In genomic region chr2:48110497-48110896, GRCh38 we compare ENCODE assay signal across 8 cellular contexts.
A peak's percentile ranks its signal among the peaks of the same experiment; 100 is the strongest.
DNase-seq lines count a peak whose midpoint lies in the region; ATAC-seq and TF ChIP-seq lines count a peak whose summit lies in the region.

No MANE protein-coding gene starts in this region.

- no peaks in the 10 kb centered on the region for H3K36me3 Mint-ChIP-seq in CD8-positive, alpha-beta T cell
- H3K36me3 Mint-ChIP-seq in dendritic cell treated with granulocyte-macrophage colony-stimulating factor and Interleukin-4, amounts not matched to agents 40 ng/mL and 50 ng/mL, for 4 days (ENCODE audit: low read depth), result no peaks in the 10 kb centered on the region
- no peaks in the 10 kb centered on the region for H3K36me3 Mint-ChIP-seq in naive thymus-derived CD4-positive, alpha-beta T cell

- no peak overlapping the region for H3K9ac ChIP-seq in KMS-11

- H3K4me3 ChIP-seq in CD8-positive, alpha-beta T cell (ENCODE audit: low read depth, low read length), result no peak overlapping the region
- H3K4me3 ChIP-seq in KMS-11 (IDR thresholded peaks at IDR 0.05; ENCODE audit: insufficient read depth, low read depth, low read length), result no peak overlapping the region
- no peak overlapping the region for H3K4me3 ChIP-seq in naive thymus-derived CD4-positive, alpha-beta T cell (ENCODE audit: low read length)
- no peak overlapping the region for H3K4me3 ChIP-seq in adrenal gland

- H3K27me3 ChIP-seq in CD8-positive, alpha-beta T cell (ENCODE audit: insufficient read depth, low read length), result no peaks in the 10 kb centered on the region
- H3K27me3 ChIP-seq in KMS-11 (ENCODE audit: insufficient read depth, low read depth) (no peaks in the 10 kb centered on the region), adrenal gland (no peaks in the 10 kb centered on the region)
- H3K27me3 ChIP-seq in naive thymus-derived CD4-positive, alpha-beta T cell (ENCODE audit: control insufficient read depth in 2 of 2, insufficient read depth in 2 of 2, low read length in 2 of 2), result no peaks in the 10 kb centered on the region

- H3K79me2 ChIP-seq in KMS-11 (ENCODE audit: insufficient read depth, low read depth), result no peaks in the 10 kb centered on the region

- CTCF ChIA-PET in CD8-positive, alpha-beta T cell (lab: Charles Lee), result interaction anchor here (5.0 to 6.3 kb wide), 2 partner anchors 253 to 310 kb away, joined by 38 to 91 read pairs; no protein-coding TSS in a partner anchor
- CTCF ChIA-PET in naive thymus-derived CD4-positive, alpha-beta T cell (lab: Charles Lee), result interaction anchor here (1.4 to 2.4 kb wide), 3 partner anchors 251 to 312 kb away, joined by 3 to 11 read pairs (median 10); no protein-coding TSS in a partner anchor

- DNase-seq in CD8-positive, alpha-beta T cell, result no peak
- no peak for DNase-seq in naive thymus-derived CD4-positive, alpha-beta T cell
- no peak for DNase-seq in NCI-H1105 (lab: John Stamatoyannopoulos, UW)
- no peak for DNase-seq in adrenal gland

- no peak overlapping the region for H3K27ac Mint-ChIP-seq in CD8-positive, alpha-beta T cell
- H3K27ac Mint-ChIP-seq in dendritic cell treated with granulocyte-macrophage colony-stimulating factor and Interleukin-4, amounts not matched to agents 40 ng/mL and 50 ng/mL, for 4 days, result peak overlapping the region; percentile 93
- peak overlapping the region in 2 of 9 donors; percentile 41 to 83 for H3K27ac Mint-ChIP-seq in naive thymus-derived CD4-positive, alpha-beta T cell

- H3K27me3 Mint-ChIP-seq in CD8-positive, alpha-beta T cell (ENCODE audit: low read depth), result no peaks in the 10 kb centered on the region
- H3K27me3 Mint-ChIP-seq in dendritic cell treated with granulocyte-macrophage colony-stimulating factor and Interleukin-4, amounts not matched to agents 40 ng/mL and 50 ng/mL, for 4 days, result no peaks in the 10 kb centered on the region
- H3K27me3 Mint-ChIP-seq in naive thymus-derived CD4-positive, alpha-beta T cell, result peaks cover 0 to 3% (median 0%) of the 10 kb centered on the region in 5 donors

- peak overlapping the region; percentile 90 for H3K4me3 Mint-ChIP-seq in CD8-positive, alpha-beta T cell
- no peak overlapping the region for H3K4me3 Mint-ChIP-seq in dendritic cell treated with granulocyte-macrophage colony-stimulating factor and Interleukin-4, amounts not matched to agents 40 ng/mL and 50 ng/mL, for 4 days
- peak overlapping the region in 9 of 10 donors; percentile 88 to 93 (median 92) for H3K4me3 Mint-ChIP-seq in naive thymus-derived CD4-positive, alpha-beta T cell

- no peaks in the 10 kb centered on the region for H3K9me3 Mint-ChIP-seq in CD8-positive, alpha-beta T cell
- no peaks in the 10 kb centered on the region for H3K9me3 Mint-ChIP-seq in dendritic cell treated with granulocyte-macrophage colony-stimulating factor and Interleukin-4, amounts not matched to agents 40 ng/mL and 50 ng/mL, for 4 days
- H3K9me3 Mint-ChIP-seq in naive thymus-derived CD4-positive, alpha-beta T cell, result no peaks in the 10 kb centered on the region

- intact Hi-C loops in CD8-positive, alpha-beta T cell (cut with DNase I, micrococcal nuclease), result no loop called here
- intact Hi-C loops in dendritic cell treated with granulocyte-macrophage colony-stimulating factor and Interleukin-4, amounts not matched to agents 40 ng/mL and 50 ng/mL, for 4 days (cut with micrococcal nuclease), result no loop called here
- intact Hi-C loops in naive thymus-derived CD4-positive, alpha-beta T cell (cut with micrococcal nuclease), result no loop called here
- intact Hi-C loops in adrenal gland (cut with DNase I), result no loop called here

- POLR2A ChIA-PET in CD8-positive, alpha-beta T cell (lab: Charles Lee), result no interaction called here
- POLR2A ChIA-PET in naive thymus-derived CD4-positive, alpha-beta T cell (lab: Charles Lee), result no interaction called here

- H4K20me1 ChIP-seq in KMS-11 (ENCODE audit: insufficient read depth), result no peaks in the 10 kb centered on the region

- H3K4me1 Mint-ChIP-seq in CD8-positive, alpha-beta T cell (ENCODE audit: low read depth), result peaks cover 19% of the 10 kb centered on the region
- H3K4me1 Mint-ChIP-seq in dendritic cell treated with granulocyte-macrophage colony-stimulating factor and Interleukin-4, amounts not matched to agents 40 ng/mL and 50 ng/mL, for 4 days (ENCODE audit: low read depth), result peaks cover 62% of the 10 kb centered on the region
- H3K4me1 Mint-ChIP-seq in naive thymus-derived CD4-positive, alpha-beta T cell, result peaks cover 14 to 44% (median 23%) of the 10 kb centered on the region in 7 donors

- 71 to 81% (median 72%) methylated on average over 4 of the region's 4 CpGs for WGBS in adrenal gland, 4 donors

- TF ChIP-seq CTCF in CD8-positive, alpha-beta T cell (IDR thresholded peaks at IDR 0.05), result no peak
- TF ChIP-seq CTCF in KMS-11 (conservative IDR thresholded peaks at IDR 0.05; ENCODE audit: low read depth, low read length) (no peak), adrenal gland (IDR thresholded peaks at IDR 0.05) (no peak)

- no peak overlapping the region for H3K27ac ChIP-seq in CD8-positive, alpha-beta T cell (ENCODE audit: low read depth, low read length)
- H3K27ac ChIP-seq in KMS-11 (no peak overlapping the region), adrenal gland (no peak overlapping the region)
- no peak overlapping the region for H3K27ac ChIP-seq in naive thymus-derived CD4-positive, alpha-beta T cell (ENCODE audit: low read depth, low read length)

- H3K4me1 ChIP-seq in CD8-positive, alpha-beta T cell (ENCODE audit: insufficient read depth, low read length), result peaks cover 11% of the 10 kb centered on the region
- H3K4me1 ChIP-seq in KMS-11 (ENCODE audit: low read depth, poor library complexity, severe bottlenecking) (peaks cover 49% of the 10 kb centered on the region), adrenal gland (replicated peaks in 1 of 2) (peaks cover 11 to 21% of the 10 kb centered on the region in 2 donors)
- peaks cover 0 to 3% of the 10 kb centered on the region in 2 donors for H3K4me1 ChIP-seq in naive thymus-derived CD4-positive, alpha-beta T cell (ENCODE audit: control insufficient read depth in 2 of 2, insufficient read depth in 2 of 2, low read length in 2 of 2)

- H2AFZ ChIP-seq in KMS-11 (ENCODE audit: low read depth), result no peak overlapping the region; the same call in 1 of the 2 replicates

- H3K9me3 ChIP-seq in CD8-positive, alpha-beta T cell (ENCODE audit: low read length), result no peaks in the 10 kb centered on the region
- no peaks in the 10 kb centered on the region for H3K9me3 ChIP-seq in naive thymus-derived CD4-positive, alpha-beta T cell (ENCODE audit: control insufficient read depth in 2 of 3, low read length in 3 of 3)
- H3K9me3 ChIP-seq in adrenal gland (replicated peaks in 1 of 3), result no peaks in the 10 kb centered on the region

- peak overlapping the region; percentile 79; the same call in 1 of the 2 replicates for H3K4me2 ChIP-seq in KMS-11

- no peaks in the 10 kb centered on the region for H3K36me3 ChIP-seq in CD8-positive, alpha-beta T cell (ENCODE audit: insufficient read depth, low read length)
- no peaks in the 10 kb centered on the region for H3K36me3 ChIP-seq in KMS-11 (ENCODE audit: insufficient read depth)
- H3K36me3 ChIP-seq in naive thymus-derived CD4-positive, alpha-beta T cell (ENCODE audit: control insufficient read depth in 2 of 3, insufficient read depth in 3 of 3, low read length in 3 of 3), result no peaks in the 10 kb centered on the region
- no peaks in the 10 kb centered on the region for H3K36me3 ChIP-seq in adrenal gland (replicated peaks in 1 of 2)

- no peak for ATAC-seq in CD8-positive, alpha-beta T cell
- ATAC-seq in naive thymus-derived CD4-positive, alpha-beta T cell, result no peak
- ATAC-seq in GM18858 (IDR thresholded peaks at IDR 0.05; ENCODE audit: unreplicated experiment) (no peak), HG02623 (IDR thresholded peaks at IDR 0.05; ENCODE audit: unreplicated experiment) (no peak)

- TF ChIP-seq POLR2A in adrenal gland (IDR thresholded peaks at IDR 0.05), result no peak
